Comparison of ENCODE assay signal across 12 cellular contexts in genomic region chr13:73967397-73968165, GRCh38.
DNase-seq lines count a peak whose midpoint lies in the region; ATAC-seq and TF ChIP-seq lines count a peak whose summit lies in the region.
"Had no signal": no experiment of that assay in that cellular context is flagged by ENCODE, and none has a peak within 500 bp of the region (broad histone marks: within the 10 kb centered on the region; RNA-seq: fewer than 3 reads in every experiment).

No MANE protein-coding gene starts in this region.

- intact Hi-C loops in ascending aorta (cut with DNase I) = no loop called here

- H3K4me3 ChIP-seq in GM23248 (no peak overlapping the region), ascending aorta (no peak overlapping the region)
- H3K4me3 ChIP-seq: cardiac muscle cell had no signal

- H3K27me3 ChIP-seq in GM23248 (replicated peaks; ENCODE audit: insufficient read depth) (no peaks in the 10 kb centered on the region), ascending aorta (no peaks in the 10 kb centered on the region)
- H3K27me3 ChIP-seq: cardiac muscle cell, neutrophil had no signal

- H2AFZ ChIP-seq in GM23248 = no peak overlapping the region

- peaks cover 100% of the 10 kb centered on the region for H3K79me2 ChIP-seq in GM23248 (ENCODE audit: insufficient read depth)

- H3K27me3 Mint-ChIP-seq in HFFc6 (ENCODE audit: insufficient read depth) = no peaks in the 10 kb centered on the region

- DNase-seq in germinal center (ENCODE audit: low spot score) = peak; percentile 33
- no peak for DNase-seq in activated CD4-positive, alpha-beta T cell treated with anti-CD3 and anti-CD28 coated beads for 4 hours
- DNase-seq in HFFc6 = no peak
- DNase-seq in GM23248 = no peak
- DNase-seq in ascending aorta (ENCODE audit: low spot score in 2 of 2) = no peak
- DNase-seq: GF-D8, Kasumi-1 had no signal

- H3K4me3 Mint-ChIP-seq in HFFc6 = no peak overlapping the region

- no peaks in the 10 kb centered on the region for H3K36me3 Mint-ChIP-seq in HFFc6 (ENCODE audit: low read depth)

- H4K20me1 ChIP-seq in GM23248 (ENCODE audit: insufficient read depth) = no peaks in the 10 kb centered on the region

- peak; percentile 100 for ATAC-seq in GM18511 (IDR thresholded peaks at IDR 0.05; ENCODE audit: unreplicated experiment)
- ATAC-seq in GM21390 (IDR thresholded peaks at IDR 0.05; ENCODE audit: unreplicated experiment) = peak; percentile 97
- ATAC-seq in HG03103 (IDR thresholded peaks at IDR 0.05; ENCODE audit: low read depth, unreplicated experiment) = peak; percentile 100

- H3K4me1 Mint-ChIP-seq in HFFc6 (ENCODE audit: low read depth) = peaks cover 3% of the 10 kb centered on the region; the same call in 1 of the 2 replicates

- H3K4me1 ChIP-seq in GM23248 (ENCODE audit: insufficient read depth) (no peaks in the 10 kb centered on the region), ascending aorta (peaks cover 0 to 21% of the 10 kb centered on the region in 2 donors)

- no peak for TF ChIP-seq CTCF in HFFc6 (IDR thresholded peaks at IDR 0.05)
- no peak for TF ChIP-seq CTCF in ascending aorta (IDR thresholded peaks at IDR 0.05)

- H3K36me3 ChIP-seq in GM23248 (ENCODE audit: low read depth) (no peaks in the 10 kb centered on the region), ascending aorta (no peaks in the 10 kb centered on the region)
- H3K36me3 ChIP-seq: cardiac muscle cell, neutrophil had no signal

- H3K9ac ChIP-seq in GM23248 = no peak overlapping the region

- H3K9me2 ChIP-seq in GM23248 (ENCODE audit: insufficient read depth) = no peaks in the 10 kb centered on the region

- H3K9me3 ChIP-seq in GM23248 (ENCODE audit: low read depth) = no peaks in the 10 kb centered on the region
- H3K9me3 ChIP-seq in ascending aorta = no peaks in the 10 kb centered on the region
- H3K9me3 ChIP-seq: neutrophil had no signal

- in situ Hi-C loops in GM23248 (cut with MboI) = no loop called here

- WGBS in GM23248 (ENCODE audit: low coverage in 1 of 2, low lambda C conversion rate in 2 of 2, missing lambda C conversion rate in 2 of 2), 2 experiments = 97 to 99% methylated on average over 5 of the region's 5 CpGs

- no peak overlapping the region for H3K4me2 ChIP-seq in GM23248 (ENCODE audit: unreplicated experiment)

- H3F3A ChIP-seq in GM23248 (ENCODE audit: insufficient read depth) = no peaks in the 10 kb centered on the region; the same call in 1 of the 2 replicates

- H3K27ac ChIP-seq in GM23248 = no peak overlapping the region
- no peak overlapping the region for H3K27ac ChIP-seq in ascending aorta
- H3K27ac ChIP-seq: cardiac muscle cell, neutrophil had no signal

- no peak overlapping the region for H3K27ac Mint-ChIP-seq in HFFc6

- no peaks in the 10 kb centered on the region for H3K9me3 Mint-ChIP-seq in HFFc6
